2 cellular contexts compared by ENCODE assay signal in the genomic region with DNA sequence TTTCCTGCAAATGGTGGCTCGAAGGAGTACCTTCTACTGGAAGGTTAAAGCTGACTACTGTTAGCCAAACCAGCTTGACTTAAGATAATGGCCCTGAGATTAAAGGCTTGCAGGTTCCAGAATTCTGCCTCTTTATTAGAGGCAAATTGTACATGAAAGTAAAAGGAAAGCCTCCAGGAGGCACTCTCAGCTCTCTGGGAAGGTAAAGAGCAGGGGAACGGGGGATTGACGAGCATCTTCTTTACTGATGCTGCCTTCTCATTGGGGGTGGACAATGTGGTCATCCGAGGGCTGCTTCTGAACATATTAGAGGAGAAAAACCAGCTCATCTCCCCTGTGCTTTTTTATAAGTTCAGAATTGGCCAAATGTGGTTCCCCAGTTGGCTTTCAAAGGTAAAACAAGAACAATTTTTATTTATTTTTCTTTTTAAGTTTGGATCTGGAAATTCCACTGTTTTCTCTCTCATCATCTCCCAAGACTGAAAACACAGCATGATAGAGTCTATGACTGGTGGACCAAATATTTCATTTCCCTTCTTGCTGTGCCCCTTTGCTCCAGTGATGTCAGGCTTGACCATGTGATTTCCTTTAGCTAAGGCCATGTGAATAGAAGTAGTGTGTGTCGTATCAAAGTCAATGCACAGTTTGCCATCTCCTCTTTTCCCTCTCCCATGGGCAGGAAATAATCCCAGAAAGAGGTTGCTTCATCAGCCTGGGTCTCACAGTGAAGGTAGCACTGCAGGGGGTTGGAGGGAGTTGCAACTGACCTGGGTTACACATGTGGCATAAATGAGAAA.
TF ChIP-seq lines count a peak whose summit lies in the region.

No MANE protein-coding gene starts in this region.

TF ChIP-seq in HCT116, 20 proteins besides CTCF, POLR2A, EP300 and RAD21:
- TF ChIP-seq SIN3A (IDR thresholded peaks at IDR 0.05; ENCODE audit: low read depth) (no peak), CBX3 (IDR thresholded peaks at IDR 0.05; ENCODE audit: low read depth) (no peak), EZH2 (IDR thresholded peaks at IDR 0.05) (no peak), POLR2AphosphoS5 (IDR thresholded peaks at IDR 0.05; ENCODE audit: low read depth, low read length) (no peak), YY1 (IDR thresholded peaks at IDR 0.05; ENCODE audit: extremely low read depth, insufficient replicate concordance, low read depth, low read length) (no peak), ZNF274 (IDR thresholded peaks at IDR 0.05; ENCODE audit: low read depth, low read length) (no peak), EGR1 (IDR thresholded peaks at IDR 0.05; ENCODE audit: low read depth) (no peak), ELF1 (IDR thresholded peaks at IDR 0.05; ENCODE audit: borderline replicate concordance, low read depth) (no peak), FOSL1 (IDR thresholded peaks at IDR 0.05; ENCODE audit: low read depth) (no peak)
- TF ChIP-seq, protein P1, sequence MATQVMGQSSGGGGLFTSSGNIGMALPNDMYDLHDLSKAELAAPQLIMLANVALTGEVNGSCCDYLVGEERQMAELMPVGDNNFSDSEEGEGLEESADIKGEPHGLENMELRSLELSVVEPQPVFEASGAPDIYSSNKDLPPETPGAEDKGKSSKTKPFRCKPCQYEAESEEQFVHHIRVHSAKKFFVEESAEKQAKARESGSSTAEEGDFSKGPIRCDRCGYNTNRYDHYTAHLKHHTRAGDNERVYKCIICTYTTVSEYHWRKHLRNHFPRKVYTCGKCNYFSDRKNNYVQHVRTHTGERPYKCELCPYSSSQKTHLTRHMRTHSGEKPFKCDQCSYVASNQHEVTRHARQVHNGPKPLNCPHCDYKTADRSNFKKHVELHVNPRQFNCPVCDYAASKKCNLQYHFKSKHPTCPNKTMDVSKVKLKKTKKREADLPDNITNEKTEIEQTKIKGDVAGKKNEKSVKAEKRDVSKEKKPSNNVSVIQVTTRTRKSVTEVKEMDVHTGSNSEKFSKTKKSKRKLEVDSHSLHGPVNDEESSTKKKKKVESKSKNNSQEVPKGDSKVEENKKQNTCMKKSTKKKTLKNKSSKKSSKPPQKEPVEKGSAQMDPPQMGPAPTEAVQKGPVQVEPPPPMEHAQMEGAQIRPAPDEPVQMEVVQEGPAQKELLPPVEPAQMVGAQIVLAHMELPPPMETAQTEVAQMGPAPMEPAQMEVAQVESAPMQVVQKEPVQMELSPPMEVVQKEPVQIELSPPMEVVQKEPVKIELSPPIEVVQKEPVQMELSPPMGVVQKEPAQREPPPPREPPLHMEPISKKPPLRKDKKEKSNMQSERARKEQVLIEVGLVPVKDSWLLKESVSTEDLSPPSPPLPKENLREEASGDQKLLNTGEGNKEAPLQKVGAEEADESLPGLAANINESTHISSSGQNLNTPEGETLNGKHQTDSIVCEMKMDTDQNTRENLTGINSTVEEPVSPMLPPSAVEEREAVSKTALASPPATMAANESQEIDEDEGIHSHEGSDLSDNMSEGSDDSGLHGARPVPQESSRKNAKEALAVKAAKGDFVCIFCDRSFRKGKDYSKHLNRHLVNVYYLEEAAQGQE (IDR thresholded peaks at IDR 0.05; ENCODE audit: low read depth) = no peak
- TF ChIP-seq, protein P2, sequence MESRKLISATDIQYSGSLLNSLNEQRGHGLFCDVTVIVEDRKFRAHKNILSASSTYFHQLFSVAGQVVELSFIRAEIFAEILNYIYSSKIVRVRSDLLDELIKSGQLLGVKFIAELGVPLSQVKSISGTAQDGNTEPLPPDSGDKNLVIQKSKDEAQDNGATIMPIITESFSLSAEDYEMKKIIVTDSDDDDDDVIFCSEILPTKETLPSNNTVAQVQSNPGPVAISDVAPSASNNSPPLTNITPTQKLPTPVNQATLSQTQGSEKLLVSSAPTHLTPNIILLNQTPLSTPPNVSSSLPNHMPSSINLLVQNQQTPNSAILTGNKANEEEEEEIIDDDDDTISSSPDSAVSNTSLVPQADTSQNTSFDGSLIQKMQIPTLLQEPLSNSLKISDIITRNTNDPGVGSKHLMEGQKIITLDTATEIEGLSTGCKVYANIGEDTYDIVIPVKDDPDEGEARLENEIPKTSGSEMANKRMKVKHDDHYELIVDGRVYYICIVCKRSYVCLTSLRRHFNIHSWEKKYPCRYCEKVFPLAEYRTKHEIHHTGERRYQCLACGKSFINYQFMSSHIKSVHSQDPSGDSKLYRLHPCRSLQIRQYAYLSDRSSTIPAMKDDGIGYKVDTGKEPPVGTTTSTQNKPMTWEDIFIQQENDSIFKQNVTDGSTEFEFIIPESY (IDR thresholded peaks at IDR 0.05; ENCODE audit: extremely low read depth, insufficient replicate concordance, low read length) = no peak

TF ChIP-seq in HepG2, 621 proteins besides CTCF, POLR2A, EP300 and RAD21:
- no peak for TF ChIP-seq TBX3 (IDR thresholded peaks at IDR 0.05; ENCODE audit: borderline replicate concordance)
